34 cellular contexts compared by ENCODE assay signal in the genomic region with DNA sequence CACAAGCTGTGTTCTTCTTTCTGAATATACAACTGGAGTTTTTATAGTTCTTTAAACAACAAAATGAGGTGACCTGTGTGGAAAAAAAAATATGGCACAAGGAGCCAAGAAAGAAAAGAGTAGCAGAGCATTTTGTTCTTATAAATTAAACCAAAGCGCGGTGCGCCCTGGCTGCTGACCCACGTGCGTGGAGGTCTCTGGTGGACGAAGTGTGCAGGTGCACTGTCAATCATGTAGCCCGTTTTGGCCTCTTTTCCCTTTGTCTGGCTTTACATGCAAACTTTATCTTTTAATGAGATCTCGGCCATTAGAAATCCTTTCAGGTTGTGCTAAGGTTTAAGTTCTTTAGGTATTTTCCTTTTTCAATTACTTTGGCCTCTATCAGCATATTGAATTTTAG.
DNase-seq lines count a peak whose midpoint lies in the region; ATAC-seq and TF ChIP-seq lines count a peak whose summit lies in the region.
"Had no signal": no experiment of that assay in that cellular context is flagged by ENCODE, and none has a peak within 500 bp of the region (broad histone marks: within the 10 kb centered on the region; RNA-seq: fewer than 3 reads in every experiment).

No MANE protein-coding gene starts in this region.

- no peak overlapping the region for H3K27ac Mint-ChIP-seq in type B pancreatic cell
- H3K27ac Mint-ChIP-seq: activated CD4-positive, alpha-beta T cell treated with anti-CD3 and anti-CD28 coated beads, Interleukin-2, amount 10 ng/mL, durations not matched to agents 7 days and 5 days; activated CD8-positive, alpha-beta memory T cell treated with anti-CD3 and anti-CD28 coated beads, Interleukin-2, amount 10 ng/mL, durations not matched to agents 7 days and 5 days; CD8-positive, alpha-beta T cell; HFFc6; stimulated activated naive CD8-positive, alpha-beta T cell treated with anti-CD3 and anti-CD28 coated beads, Interleukin-15, amount 100 ng/mL, for 72 hours had no signal

- no peaks in the 10 kb centered on the region for H3K27me3 Mint-ChIP-seq in type B pancreatic cell
- H3K27me3 Mint-ChIP-seq: activated CD4-positive, alpha-beta T cell treated with anti-CD3 and anti-CD28 coated beads, Interleukin-2, amount 10 ng/mL, durations not matched to agents 7 days and 5 days; activated CD8-positive, alpha-beta memory T cell treated with anti-CD3 and anti-CD28 coated beads, Interleukin-2, amount 10 ng/mL, durations not matched to agents 7 days and 5 days; stimulated activated naive CD8-positive, alpha-beta T cell treated with anti-CD3 and anti-CD28 coated beads, Interleukin-15, amount 100 ng/mL, for 72 hours had no signal

- H3K27me3 ChIP-seq in RWPE2 (ENCODE audit: insufficient read depth, poor library complexity, severe bottlenecking): no peaks in the 10 kb centered on the region
- H3K27me3 ChIP-seq: ascending aorta, MG63, Peyer's patch, SJCRH30, spleen, vagina had no signal

- peak; percentile 9 for DNase-seq in Right ventricle myocardium inferior (ENCODE audit: missing footprints)
- no peak for DNase-seq in left cardiac atrium
- no peak for DNase-seq in RWPE2 (ENCODE audit: low spot score)
- DNase-seq in iPS-NIHi11 (ENCODE audit: low spot score): peak; percentile 10
- DNase-seq in type B pancreatic cell (ENCODE audit: extremely low spot score, unreplicated experiment): no peak
- no peak for DNase-seq in GM10266 (ENCODE audit: extremely low spot score)
- DNase-seq: activated CD4-positive, alpha-beta T cell treated with anti-CD3 and anti-CD28 coated beads, Interleukin-2, amount 10 ng/mL, durations not matched to agents 7 days and 5 days; activated CD8-positive, alpha-beta memory T cell treated with anti-CD3 and anti-CD28 coated beads, Interleukin-2, amount 10 ng/mL, durations not matched to agents 7 days and 5 days; activated T-cell treated with anti-CD3 and anti-CD28 coated beads, Interleukin-2, amount 50 U/mL, for 48 hours; CD8-positive, alpha-beta T cell; DMS153; HFFc6; hypothalamus; KBM-7; left ventricle myocardium superior; MG63; NCI-H1105; NCI-H2029; NCI-H524 treated with DMSO at 0.1 percent for 48 hours; NK-92 treated with Interleukin-12 subunit alpha and Interleukin-12 subunit beta, amount 100 ng/mL, for 24 hours; Peyer's patch; right cardiac atrium; SJCRH30; spleen; stimulated activated CD4-positive, alpha-beta T cell treated with anti-CD3 and anti-CD28 coated beads, Interleukin-2, amount 100 ng/mL, for 24 hours; stimulated activated CD8-positive, alpha-beta memory T cell treated with anti-CD3 and anti-CD28 coated beads, Interleukin-4, amount 100 ng/mL, for 48 hours; stimulated activated naive CD8-positive, alpha-beta T cell treated with anti-CD3 and anti-CD28 coated beads, Interleukin-15, amount 100 ng/mL, for 72 hours; T-helper 9 cell had no signal

- no peak for ATAC-seq in Right ventricle myocardium inferior
- ATAC-seq in left cardiac atrium: no peak
- ATAC-seq in RWPE2 (ENCODE audit: low read depth): 0 out of 3 replicates have a peak, but pooled peaks have one; percentile 35
- no peak for ATAC-seq in HG02870 (IDR thresholded peaks at IDR 0.05; ENCODE audit: unreplicated experiment)
- no peak for ATAC-seq in HG02852 (IDR thresholded peaks at IDR 0.05; ENCODE audit: unreplicated experiment)
- ATAC-seq: activated CD8-positive, alpha-beta memory T cell treated with anti-CD3 and anti-CD28 coated beads, Interleukin-2, amount 10 ng/mL, durations not matched to agents 7 days and 5 days; CD8-positive, alpha-beta T cell; left ventricle myocardium superior; right cardiac atrium; stimulated activated naive CD8-positive, alpha-beta T cell treated with anti-CD3 and anti-CD28 coated beads, Interleukin-15, amount 100 ng/mL, for 72 hours had no signal

- H3K27ac ChIP-seq in RWPE2 (ENCODE audit: poor library complexity, severe bottlenecking): no peak overlapping the region
- H3K27ac ChIP-seq: ascending aorta, HL-60, Peyer's patch, SJCRH30, spleen, vagina had no signal

- TF ChIP-seq CTCF in RWPE2 (IDR thresholded peaks at IDR 0.05; ENCODE audit: poor library complexity, severe bottlenecking) (peak; percentile 35), type B pancreatic cell (conservative IDR thresholded peaks at IDR 0.05) (peak; percentile 57), GM10266 (IDR thresholded peaks at IDR 0.05; ENCODE audit: control insufficient read depth, insufficient read depth, low read depth, missing control alignments) (no peak)

- no peaks in the 10 kb centered on the region for H3K4me1 Mint-ChIP-seq in type B pancreatic cell (ENCODE audit: unreplicated experiment)
- H3K4me1 Mint-ChIP-seq: activated CD4-positive, alpha-beta T cell treated with anti-CD3 and anti-CD28 coated beads, Interleukin-2, amount 10 ng/mL, durations not matched to agents 7 days and 5 days; activated CD8-positive, alpha-beta memory T cell treated with anti-CD3 and anti-CD28 coated beads, Interleukin-2, amount 10 ng/mL, durations not matched to agents 7 days and 5 days; neural crest cell; stimulated activated naive CD8-positive, alpha-beta T cell treated with anti-CD3 and anti-CD28 coated beads, Interleukin-15, amount 100 ng/mL, for 72 hours had no signal

- no peaks in the 10 kb centered on the region for H3K9me3 ChIP-seq in RWPE2 (ENCODE audit: severe bottlenecking)
- H3K9me3 ChIP-seq: ascending aorta, MG63, Peyer's patch, SJCRH30, vagina had no signal

- H3K4me3 Mint-ChIP-seq in type B pancreatic cell: no peak overlapping the region
- H3K4me3 Mint-ChIP-seq: activated CD4-positive, alpha-beta T cell treated with anti-CD3 and anti-CD28 coated beads, Interleukin-2, amount 10 ng/mL, durations not matched to agents 7 days and 5 days; activated CD8-positive, alpha-beta memory T cell treated with anti-CD3 and anti-CD28 coated beads, Interleukin-2, amount 10 ng/mL, durations not matched to agents 7 days and 5 days; CD8-positive, alpha-beta T cell; HFFc6; neural crest cell; stimulated activated naive CD8-positive, alpha-beta T cell treated with anti-CD3 and anti-CD28 coated beads, Interleukin-15, amount 100 ng/mL, for 72 hours had no signal

- no peak overlapping the region for H3K4me3 ChIP-seq in RWPE2 (ENCODE audit: severe bottlenecking)
- H3K4me3 ChIP-seq: ascending aorta, MG63, Peyer's patch, SJCRH30, spleen, vagina had no signal

- H3K4me1 ChIP-seq in RWPE2 (ENCODE audit: insufficient read depth, poor library complexity, severe bottlenecking): no peaks in the 10 kb centered on the region
- H3K4me1 ChIP-seq: ascending aorta, Peyer's patch, SJCRH30, spleen, vagina had no signal

- H3K36me3 ChIP-seq in RWPE2 (ENCODE audit: low read depth): no peaks in the 10 kb centered on the region
- H3K36me3 ChIP-seq: ascending aorta, MG63, Peyer's patch, SJCRH30, spleen, vagina had no signal

- peaks cover 3% of the 10 kb centered on the region for H3K36me3 Mint-ChIP-seq in type B pancreatic cell
- H3K36me3 Mint-ChIP-seq: activated CD8-positive, alpha-beta memory T cell treated with anti-CD3 and anti-CD28 coated beads, Interleukin-2, amount 10 ng/mL, durations not matched to agents 7 days and 5 days; CD8-positive, alpha-beta T cell had no signal

- H3K9me3 Mint-ChIP-seq in type B pancreatic cell: no peaks in the 10 kb centered on the region

- intact Hi-C loops in Right ventricle myocardium inferior (cut with DNase I): no loop called here
- intact Hi-C loops in left cardiac atrium (cut with DNase I): no loop called here

Comparison
In these comparisons a context has a peak if more than half of its experiments do, and no peak if none do; other contexts are left out.
1. DNase-seq: peak in Right ventricle myocardium inferior (single experiment) and iPS-NIHi11 (single experiment); none in left cardiac atrium (single experiment), RWPE2 (single experiment), type B pancreatic cell (single experiment) and GM10266 (single experiment).